ENCODE assay signal across 24 cellular contexts in the genomic region with DNA sequence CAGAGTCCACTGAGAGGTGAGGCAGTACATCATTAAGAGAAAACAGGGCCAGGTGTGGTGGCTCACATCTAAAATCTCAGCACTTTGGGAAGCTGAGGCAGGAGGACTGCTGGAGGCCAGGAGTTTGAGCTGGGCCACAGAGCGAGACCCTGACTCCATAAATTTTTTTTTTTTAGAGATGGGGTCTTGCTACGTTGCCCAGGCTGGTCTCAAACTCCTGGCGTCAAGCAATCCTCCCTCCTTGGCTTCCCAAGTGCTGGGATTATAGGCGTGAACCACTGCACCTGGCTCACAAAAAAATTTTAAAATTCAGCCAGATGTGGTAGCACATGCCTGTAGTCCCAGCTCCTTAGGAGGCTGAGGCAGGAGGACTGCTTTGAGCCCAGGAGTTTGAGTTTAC. TPM values are rescaled to one million over a fixed set of nuclear protein-coding genes. Genes with fewer than 3 reads are reported as not detected.
"Had no signal": no experiment of that assay in that cellular context is flagged by ENCODE, and none has a peak within 500 bp of the region (broad histone marks: within the 10 kb centered on the region; RNA-seq: fewer than 3 reads in every experiment).

No MANE protein-coding gene starts in this region.

- H3K4me1 ChIP-seq: prostate gland had no signal

- H3K27me3 ChIP-seq: dorsolateral prefrontal cortex, esophagus muscularis mucosa, gastrocnemius medialis, heart right ventricle, sigmoid colon had no signal

- H2AFZ ChIP-seq: parathyroid adenoma had no signal

- H3K79me2 ChIP-seq: parathyroid adenoma had no signal

- H3K9me3 ChIP-seq: esophagus muscularis mucosa, gastrocnemius medialis, heart right ventricle, prostate gland, sigmoid colon had no signal

- ATAC-seq: gastrocnemius medialis; heart right ventricle; left ventricle myocardium superior; stimulated activated naive B cell treated with anti-CD40 and anti-IgM and Interleukin-4, amounts not matched to agents 10 μg/mL and 1 μg/mL and 100 μg/mL, for 72 hours; stimulated activated naive CD8-positive, alpha-beta T cell treated with anti-CD3 and anti-CD28 coated beads, Interleukin-15, amount 100 ng/mL, for 72 hours had no signal

- H3K27ac ChIP-seq: epithelial cell of prostate, gastrocnemius medialis, parathyroid adenoma, skin epidermis had no signal

- H3K9ac ChIP-seq: parathyroid adenoma had no signal

- FAIRE-seq: endometrium, keratinocyte had no signal

- H3K4me3 ChIP-seq: dorsolateral prefrontal cortex, esophagus muscularis mucosa, gastrocnemius medialis, heart right ventricle, lung, prostate gland, skin epidermis had no signal

- DNase-seq: central memory CD4-positive, alpha-beta T cell; cortex of kidney; effector CD8-positive, alpha-beta T cell; gastrocnemius medialis; heart right ventricle; left ventricle myocardium superior; mesendoderm; naive B cell; occipital lobe; sigmoid colon; stimulated activated CD4-positive, alpha-beta T cell treated with anti-CD3 and anti-CD28 coated beads, Interleukin-2, amount 100 ng/mL, for 24 hours; stimulated activated CD4-positive, alpha-beta T cell treated with anti-CD3 and anti-CD28 coated beads, Interleukin-4, amount 100 ng/mL, for 4 hours; stimulated activated naive B cell treated with anti-CD40 and anti-IgM and Interleukin-4, amounts not matched to agents 10 μg/mL and 1 μg/mL and 100 μg/mL, for 72 hours; stimulated activated naive CD8-positive, alpha-beta T cell treated with anti-CD3 and anti-CD28 coated beads, Interleukin-15, amount 100 ng/mL, for 72 hours had no signal

- H3K36me3 ChIP-seq: prostate gland had no signal

RNA-seq across cellular contexts. Expression of gene CPNE5, which starts 18.1 kb away (rescaled TPM):
- total RNA-seq: chondrocyte had no signal
